In genomic region chr4:183272384-183272783, GRCh38 we compare ENCODE assay signal across 31 cellular contexts. TPM values are rescaled to one million over a fixed set of nuclear protein-coding genes. Genes with fewer than 3 reads are reported as not detected.
"Had no signal": no experiment of that assay in that cellular context is flagged by ENCODE, and none has a peak within 500 bp of the region (broad histone marks: within the 10 kb centered on the region; RNA-seq: fewer than 3 reads in every experiment).

No MANE protein-coding gene starts in this region.

- H3K4me1 ChIP-seq: stomach, suprapubic skin, testis, thyroid gland, tibial artery, tibial nerve, transverse colon, upper lobe of left lung, upper lobe of right lung, uterus, vagina had no signal

- H3K4me3 ChIP-seq: stomach, suprapubic skin, testis, thoracic aorta, thyroid gland, tibial artery, tibial nerve, transverse colon, upper lobe of left lung, upper lobe of right lung, uterus, vagina had no signal

- DNase-seq: stimulated activated CD4-positive, alpha-beta T cell treated with anti-CD3 and anti-CD28 coated beads, Interleukin-2, amount 100 ng/mL, for 48 hours; stimulated activated CD4-positive, alpha-beta T cell treated with anti-CD3 and anti-CD28 coated beads, Interleukin-4, amount 100 ng/mL, for 1 hour; stimulated activated CD4-positive, alpha-beta T cell treated with anti-CD3 and anti-CD28 coated beads, Interleukin-4, amount 100 ng/mL, for 24 hours; stimulated activated CD4-positive, alpha-beta T cell treated with anti-CD3 and anti-CD28 coated beads, Interleukin-4, amount 100 ng/mL, for 4 hours; stimulated activated CD8-positive, alpha-beta memory T cell treated with anti-CD3 and anti-CD28 coated beads, Interleukin-4, amount 100 ng/mL, for 48 hours; stimulated activated naive B cell treated with anti-CD40 and anti-IgM and Interleukin-4, amounts not matched to agents 10 μg/mL and 1 μg/mL and 100 μg/mL, for 72 hours; stimulated activated naive CD4-positive, alpha-beta T cell; stimulated activated naive CD4-positive, alpha-beta T cell treated with Interleukin-2 at 50 U/mL for 16 hours; stimulated activated naive CD8-positive, alpha-beta T cell treated with anti-CD3 and anti-CD28 coated beads, Interleukin-15, amount 100 ng/mL, for 72 hours; stimulated activated naive CD8-positive, alpha-beta T cell treated with anti-CD3 and anti-CD28 coated beads, Interleukin-15, Interleukin-2, amounts not matched to agents 100 U/mL and 50 U/mL, for 24 hours; stomach; substantia nigra; testis; thyroid gland; tibial artery; transverse colon; trophoblast cell; upper lobe of left lung; upper lobe of right lung; uterus had no signal

- H3K27ac ChIP-seq: stomach, suprapubic skin, testis, thoracic aorta, thyroid gland, tibial artery, tibial nerve, transverse colon, upper lobe of left lung, upper lobe of right lung, uterus, vagina had no signal

- H3K36me3 ChIP-seq: uterus had no signal

- H3K9me3 ChIP-seq: testis, thyroid gland had no signal

- H3K27me3 ChIP-seq: stomach, suprapubic skin, testis, thyroid gland, tibial artery, tibial nerve, transverse colon, upper lobe of left lung, upper lobe of right lung, uterus, vagina had no signal

- ATAC-seq: stimulated activated effector memory CD8-positive, alpha-beta T cell treated with anti-CD3 and anti-CD28 coated beads, Interleukin-12 subunit alpha, Interleukin-12 subunit beta, amount 100 ng/mL, for 72 hours; stimulated activated memory B cell treated with anti-CD40 and anti-IgM and Interleukin-4, amounts not matched to agents 10 μg/mL and 1 μg/mL and 100 μg/mL, for 72 hours; stimulated activated naive B cell treated with anti-CD40 and anti-IgM and Interleukin-4, amounts not matched to agents 10 μg/mL and 1 μg/mL and 100 μg/mL, for 72 hours; stimulated activated naive CD8-positive, alpha-beta T cell treated with anti-CD3 and anti-CD28 coated beads, Interleukin-15, amount 100 ng/mL, for 72 hours; stimulated activated naive CD8-positive, alpha-beta T cell treated with anti-CD3 and anti-CD28 coated beads, Interleukin-15, Interleukin-2, amounts not matched to agents 100 U/mL and 50 U/mL, for 24 hours; upper lobe of right lung had no signal

RNA-seq across cellular contexts. Expression of gene CLDN22, which starts 47.7 kb away (rescaled TPM):
- total RNA-seq: stomach, subcutaneous adipose tissue, suprapubic skin, temporal lobe, testis, thoracic aorta, thyroid gland, tibial nerve, transverse colon, upper lobe of right lung, ureter, urinary bladder, vagina had no signal
- polyA plus RNA-seq: urinary bladder had no signal

RNA-seq across cellular contexts. Expression of gene CLDN24, which starts 49.8 kb away (rescaled TPM):
- total RNA-seq: stomach, suprapubic skin, temporal lobe, testis, thoracic aorta, thyroid gland, tibial nerve, transverse colon, upper lobe of left lung, upper lobe of right lung, ureter, urinary bladder, uterus, vagina had no signal
- polyA plus RNA-seq: thymus, urinary bladder had no signal
